Comparison of ENCODE assay signal across 1 cellular context in genomic region chr10:90227786-90228185, GRCh38.
TF ChIP-seq lines count a peak whose summit lies in the region.

No MANE protein-coding gene starts in this region.

TF ChIP-seq in HepG2, 621 proteins besides CTCF, POLR2A, EP300 and RAD21 (continued from another document):
- no peak for TF ChIP-seq ATF5 (CRISPR knock-in tag; IDR thresholded peaks at IDR 0.05; ENCODE audit: low read depth)
- no peak for TF ChIP-seq ZNF737 (CRISPR knock-in tag; IDR thresholded peaks at IDR 0.05; ENCODE audit: borderline replicate concordance)
- TF ChIP-seq FOXK2 (IDR thresholded peaks at IDR 0.05): no peak
- no peak for TF ChIP-seq NFAT5 (CRISPR knock-in tag; IDR thresholded peaks at IDR 0.05)
- TF ChIP-seq ETV6 (CRISPR knock-in tag; conservative IDR thresholded peaks at IDR 0.05): no peak
- TF ChIP-seq ZNF792 (CRISPR knock-in tag; IDR thresholded peaks at IDR 0.05): no peak
- no peak for TF ChIP-seq ZNF567 (CRISPR knock-in tag; IDR thresholded peaks at IDR 0.05; ENCODE audit: borderline replicate concordance)
- TF ChIP-seq ZNF558 (CRISPR knock-in tag; IDR thresholded peaks at IDR 0.05; ENCODE audit: borderline replicate concordance): no peak
- TF ChIP-seq, protein P1, sequence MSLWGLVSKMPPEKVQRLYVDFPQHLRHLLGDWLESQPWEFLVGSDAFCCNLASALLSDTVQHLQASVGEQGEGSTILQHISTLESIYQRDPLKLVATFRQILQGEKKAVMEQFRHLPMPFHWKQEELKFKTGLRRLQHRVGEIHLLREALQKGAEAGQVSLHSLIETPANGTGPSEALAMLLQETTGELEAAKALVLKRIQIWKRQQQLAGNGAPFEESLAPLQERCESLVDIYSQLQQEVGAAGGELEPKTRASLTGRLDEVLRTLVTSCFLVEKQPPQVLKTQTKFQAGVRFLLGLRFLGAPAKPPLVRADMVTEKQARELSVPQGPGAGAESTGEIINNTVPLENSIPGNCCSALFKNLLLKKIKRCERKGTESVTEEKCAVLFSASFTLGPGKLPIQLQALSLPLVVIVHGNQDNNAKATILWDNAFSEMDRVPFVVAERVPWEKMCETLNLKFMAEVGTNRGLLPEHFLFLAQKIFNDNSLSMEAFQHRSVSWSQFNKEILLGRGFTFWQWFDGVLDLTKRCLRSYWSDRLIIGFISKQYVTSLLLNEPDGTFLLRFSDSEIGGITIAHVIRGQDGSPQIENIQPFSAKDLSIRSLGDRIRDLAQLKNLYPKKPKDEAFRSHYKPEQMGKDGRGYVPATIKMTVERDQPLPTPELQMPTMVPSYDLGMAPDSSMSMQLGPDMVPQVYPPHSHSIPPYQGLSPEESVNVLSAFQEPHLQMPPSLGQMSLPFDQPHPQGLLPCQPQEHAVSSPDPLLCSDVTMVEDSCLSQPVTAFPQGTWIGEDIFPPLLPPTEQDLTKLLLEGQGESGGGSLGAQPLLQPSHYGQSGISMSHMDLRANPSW (CRISPR knock-in tag; IDR thresholded peaks at IDR 0.05; ENCODE audit: borderline replicate concordance): no peak
- no peak for TF ChIP-seq ZNF660 (CRISPR knock-in tag; IDR thresholded peaks at IDR 0.05; ENCODE audit: borderline replicate concordance, low read depth)
TF ChIP-seq in HepG2: peak in this region for 0.
